Comparison of ENCODE assay signal across 22 cellular contexts in genomic region chr10:33749809-33750208, GRCh38.
DNase-seq lines count a peak whose midpoint lies in the region; ATAC-seq, FAIRE-seq and TF ChIP-seq lines count a peak whose summit lies in the region.
"Had no signal": no experiment of that assay in that cellular context is flagged by ENCODE, and none has a peak within 500 bp of the region (broad histone marks: within the 10 kb centered on the region; RNA-seq: fewer than 3 reads in every experiment).

No MANE protein-coding gene starts in this region.

- no peaks in the 10 kb centered on the region for H4K20me1 ChIP-seq in GM12878 (ENCODE audit: control insufficient read depth, insufficient read depth)
- H4K20me1 ChIP-seq in hepatocyte (ENCODE audit: insufficient read depth, poor library complexity, severe bottlenecking): no peaks in the 10 kb centered on the region

- TF ChIP-seq CTCF in GM12878 (IDR thresholded peaks at IDR 0.05 in 2 of 3, conservative IDR thresholded peaks at IDR 0.05 in 1 of 3; ENCODE audit: control insufficient read depth in 2 of 3, extremely low read depth in 1 of 3, insufficient read depth in 1 of 3, low read depth in 3 of 3, low read length in 3 of 3) (no peak), hepatocyte (IDR thresholded peaks at IDR 0.05; ENCODE audit: poor library complexity) (no peak)

- TF ChIP-seq EP300 in GM12878 (IDR thresholded peaks at IDR 0.05; ENCODE audit: borderline replicate concordance in 1 of 2, control insufficient read depth in 1 of 2, low read depth in 2 of 2, low read length in 2 of 2): no peak

- H3K9me3 ChIP-seq in GM12878 (replicated peaks; ENCODE audit: control insufficient read depth, insufficient read depth, low read length): no peaks in the 10 kb centered on the region
- no peaks in the 10 kb centered on the region for H3K9me3 ChIP-seq in hepatocyte (ENCODE audit: low read depth)
- no peaks in the 10 kb centered on the region for H3K9me3 ChIP-seq in small intestine (ENCODE audit: control insufficient read depth, low read depth)
- H3K9me3 ChIP-seq: MG63, SJSA1 had no signal

- TF ChIP-seq POLR2A in GM12878 (IDR thresholded peaks at IDR 0.05; ENCODE audit: low read depth, low read length): no peak

- H3K27ac ChIP-seq in GM12878 (ENCODE audit: control insufficient read depth, insufficient read depth) (no peak overlapping the region), hepatocyte (peak overlapping the region; percentile 12), small intestine (ENCODE audit: low read depth in 1 of 2, low read length in 1 of 2) (no peak overlapping the region)
- H3K27ac ChIP-seq: SJSA1 had no signal

- H3K36me3 ChIP-seq in GM12878 (ENCODE audit: control insufficient read depth in 2 of 2, insufficient read depth in 2 of 2, low read length in 1 of 2): no peaks in the 10 kb centered on the region
- no peaks in the 10 kb centered on the region for H3K36me3 ChIP-seq in hepatocyte (replicated peaks; ENCODE audit: insufficient read depth, low read depth)
- H3K36me3 ChIP-seq in small intestine (ENCODE audit: control insufficient read depth in 2 of 2, insufficient read depth in 2 of 2, low read length in 2 of 2): no peaks in the 10 kb centered on the region
- H3K36me3 ChIP-seq: MG63, SJSA1 had no signal

- H3K4me1 ChIP-seq in GM12878 (ENCODE audit: control insufficient read depth, insufficient read depth, low read length): no peaks in the 10 kb centered on the region
- peaks cover 8% of the 10 kb centered on the region for H3K4me1 ChIP-seq in hepatocyte (ENCODE audit: insufficient read depth)
- no peaks in the 10 kb centered on the region for H3K4me1 ChIP-seq in small intestine (ENCODE audit: control insufficient read depth in 2 of 2, insufficient read depth in 1 of 2, low read depth in 1 of 2, low read length in 1 of 2)
- H3K4me1 ChIP-seq: SJSA1 had no signal

- no peak for TF ChIP-seq RAD21 in GM12878 (IDR thresholded peaks at IDR 0.05; ENCODE audit: insufficient read depth, low read depth, low read length)

- DNase-seq in Right ventricle myocardium inferior (ENCODE audit: missing footprints) (no peak), cardiac septum (ENCODE audit: low spot score) (no peak), GM12878 (ENCODE audit: low read depth, low spot score) (no peak), hepatocyte (ENCODE audit: low spot score) (no peak), small intestine (peak; percentile 22), NCI-H128 (lab: John Stamatoyannopoulos, UW; ENCODE audit: unreplicated experiment) (no peak), NCI-H1092 treated with DMSO at 0.1 percent for 48 hours (lab: John Stamatoyannopoulos, UW) (no peak)
- DNase-seq: AML-193; CD8-positive, alpha-beta memory T cell; DMS 273 treated with DMSO at 0.1 percent for 48 hours; DMS79; EL; GDM1; KBM-7; MG63; NCI-H187 treated with DMSO at 0.1 percent for 48 hours; NCI-H446; NCI-H82; NK-92 treated with Interleukin-12 subunit alpha and Interleukin-12 subunit beta, amount 100 ng/mL, for 24 hours had no signal

- peak; percentile 77 for ATAC-seq in Right ventricle myocardium inferior
- ATAC-seq in GM12878: peak; percentile 37
- ATAC-seq in HG03108 (IDR thresholded peaks at IDR 0.05; ENCODE audit: unreplicated experiment): no peak

- SMC1A ChIA-PET in GM12878 (lab: Charles Lee; ENCODE audit: uncharacterized antibody, unreplicated experiment): interaction anchor here (0.5 to 5.2 kb wide), 8 partner anchors 9 to 269 kb away, joined by 3 to 84 read pairs (median 4); no protein-coding TSS in a partner anchor

- BruUV-seq in GM12878 (replicated peaks; lab: Mats Ljungman, UMichigan): no TSS peak

- H3K4me3 ChIP-seq in GM12878 (no peak overlapping the region), hepatocyte (no peak overlapping the region), small intestine (ENCODE audit: low read depth in 1 of 2, low read length in 2 of 2) (no peak overlapping the region)
- H3K4me3 ChIP-seq: MG63, SJSA1 had no signal

- no peaks in the 10 kb centered on the region for H3K9me2 ChIP-seq in hepatocyte (replicated peaks; ENCODE audit: insufficient read depth)

- intact Hi-C loops in Right ventricle myocardium inferior (cut with DNase I) (no loop called here), cardiac septum (cut with DNase I) (no loop called here), GM12878 (cut with micrococcal nuclease; ENCODE audit: unreplicated experiment) (no loop called here)

- H3K27me3 ChIP-seq in GM12878 (replicated peaks in 1 of 2; ENCODE audit: control insufficient read depth in 2 of 2, insufficient read depth in 2 of 2, low read length in 1 of 2) (no peaks in the 10 kb centered on the region), hepatocyte (no peaks in the 10 kb centered on the region), small intestine (ENCODE audit: control insufficient read depth in 2 of 2, insufficient read depth in 2 of 2, low read length in 2 of 2) (peaks cover 0 to under 1% of the 10 kb centered on the region in 2 donors)
- H3K27me3 ChIP-seq: MG63, SJSA1 had no signal

- RAD21 ChIA-PET in GM12878 (lab: Charles Lee; ENCODE audit: unreplicated experiment): interaction anchor here (0.6 to 5.2 kb wide), 2 partner anchors 16 to 25 kb away, joined by 4 to 69 read pairs; no protein-coding TSS in a partner anchor

- in situ Hi-C loops in GM12878 (cut with MboI): no loop called here

- no peak overlapping the region for H3K9ac ChIP-seq in GM12878 (ENCODE audit: control insufficient read depth, insufficient read depth, low read length)

- H3K4me2 ChIP-seq in GM12878 (ENCODE audit: control insufficient read depth, insufficient read depth) (no peak overlapping the region), hepatocyte (no peak overlapping the region)

- no peaks in the 10 kb centered on the region for H3K79me2 ChIP-seq in GM12878 (ENCODE audit: control insufficient read depth, insufficient read depth, low read length)
- H3K79me2 ChIP-seq in hepatocyte: no peaks in the 10 kb centered on the region

- FAIRE-seq in GM12878 (lab: Jason Lieb, UNC): no peak
- FAIRE-seq in small intestine (lab: Jason Lieb, UNC): no peak
- FAIRE-seq: GM12891 had no signal

- H2AFZ ChIP-seq in GM12878 (ENCODE audit: control insufficient read depth, low read depth, low read length) (no peak overlapping the region), hepatocyte (no peak overlapping the region)

- POLR2A ChIA-PET in GM12878 (lab: Charles Lee): interaction anchor here (0.6 kb wide), 1 partner anchor 85 kb away, joined by 4 read pairs; no protein-coding TSS in a partner anchor

- WGBS in GM12878 (ENCODE audit: insufficient coverage, insufficient replicate concordance, low lambda C conversion rate, missing lambda C conversion rate): 2% methylated on average over 4 of the region's 4 CpGs
- WGBS in hepatocyte (ENCODE audit: low lambda C conversion rate, missing lambda C conversion rate): 63% methylated on average over 4 of the region's 4 CpGs
- WGBS in small intestine, 3 donors: 19 to 46% (median 34%) methylated on average over 4 of the region's 4 CpGs

- CTCF ChIA-PET in GM12878 (lab: Yijun Ruan, JAX): interaction anchor here (0.7 to 1.1 kb wide), 3 partner anchors 8 to 557 kb away, joined by 3 to 5 read pairs (median 4); no protein-coding TSS in a partner anchor

TF ChIP-seq in GM12878, 131 proteins besides CTCF, POLR2A, EP300 and RAD21:
- TF ChIP-seq MEF2B (IDR thresholded peaks at IDR 0.05; ENCODE audit: partially characterized antibody, poor library complexity, severe bottlenecking) (peak; percentile 76), HSF1 (IDR thresholded peaks at IDR 0.05; ENCODE audit: low read depth, low read length) (no peak)
